ENCODE assay signal across 8 cellular contexts in the genomic region with DNA sequence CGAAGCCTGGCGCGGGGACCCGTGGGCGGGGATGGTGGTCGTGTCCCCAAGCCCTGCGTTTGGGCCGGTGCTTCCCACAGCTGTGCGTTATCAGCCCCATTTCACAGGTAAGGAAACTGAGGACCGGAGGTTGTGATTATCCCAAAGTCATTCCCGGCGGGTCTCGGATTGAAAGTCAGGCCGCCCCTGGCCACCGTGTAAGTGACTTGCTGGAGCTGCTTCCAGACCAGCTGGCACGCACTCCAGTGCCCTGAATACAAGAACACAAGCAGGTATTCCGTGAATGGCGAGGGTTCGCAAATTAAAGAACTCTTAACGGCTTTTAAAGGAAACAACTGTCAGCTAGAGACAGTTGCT. TPM values are rescaled to one million over a fixed set of nuclear protein-coding genes. Genes with fewer than 3 reads are reported as not detected.
DNase-seq lines count a peak whose midpoint lies in the region; ATAC-seq and TF ChIP-seq lines count a peak whose summit lies in the region.

No MANE protein-coding gene starts in this region.

- no peaks in the 10 kb centered on the region for H3K9me2 ChIP-seq in neural cell (ENCODE audit: insufficient read depth, low read length)

- H3K4me3 ChIP-seq in SJSA1 (peak overlapping the region; percentile 97), esophagus muscularis mucosa (peak overlapping the region; percentile 96 to 100 (median 99)), neural cell (ENCODE audit: low read length) (peak overlapping the region; percentile 96)

- H3K27ac ChIP-seq in SJSA1 (peak overlapping the region; percentile 91), esophagus muscularis mucosa (replicated peaks in 1 of 4) (peak overlapping the region; percentile 99 to 100 (median 100)), neural cell (ENCODE audit: low read length) (peak overlapping the region; percentile 90)

- 10% methylated on average over 4 of the region's 20 CpGs for WGBS in esophagus muscularis mucosa

- DNase-seq in SHP77 (lab: John Stamatoyannopoulos, UW), result peak; percentile 10 to 31
- no peak for DNase-seq in SHP77 treated with DMSO at 0.1 percent for 48 hours (lab: John Stamatoyannopoulos, UW)
- no peak for DNase-seq in SJSA1 (ENCODE audit: low read depth in 1 of 2, low spot score in 2 of 2)
- DNase-seq in esophagus muscularis mucosa (ENCODE audit: extremely low spot score), result no peak
- DNase-seq in SIG-M5 (lab: John Stamatoyannopoulos, UW), result no peak
- no peak for DNase-seq in stimulated activated CD4-positive, alpha-beta T cell treated with anti-CD3 and anti-CD28 coated beads, Interleukin-2, amount 100 ng/mL, for 24 hours

- H3K9me3 ChIP-seq in SJSA1 (replicated peaks) (no peaks in the 10 kb centered on the region), esophagus muscularis mucosa (no peaks in the 10 kb centered on the region), neural cell (ENCODE audit: low read length) (no peaks in the 10 kb centered on the region)

- H2AFZ ChIP-seq in neural cell (ENCODE audit: low read depth, low read length), result peak overlapping the region; percentile 91

- H3K4me1 ChIP-seq in SJSA1 (replicated peaks) (peaks cover 14% of the 10 kb centered on the region), esophagus muscularis mucosa (peaks cover 15 to 42% (median 31%) of the 10 kb centered on the region in 4 donors)

- TF ChIP-seq EP300 in esophagus muscularis mucosa (IDR thresholded peaks at IDR 0.05) (no peak), neural cell (conservative IDR thresholded peaks at IDR 0.05; ENCODE audit: poor library complexity, severe bottlenecking) (no peak)

- H3K36me3 ChIP-seq in SJSA1, result peaks cover 14% of the 10 kb centered on the region
- H3K36me3 ChIP-seq in esophagus muscularis mucosa, result peaks cover 0 to 7% (median 3%) of the 10 kb centered on the region in 4 donors
- H3K36me3 ChIP-seq in neural cell (ENCODE audit: insufficient read depth, low read length), result no peaks in the 10 kb centered on the region

- no peaks in the 10 kb centered on the region for H4K20me1 ChIP-seq in neural cell (ENCODE audit: insufficient read depth)

- TF ChIP-seq POLR2A in esophagus muscularis mucosa (IDR thresholded peaks at IDR 0.05; ENCODE audit: low read depth), result no peak

- no peak for TF ChIP-seq CTCF in esophagus muscularis mucosa (IDR thresholded peaks at IDR 0.05)
- TF ChIP-seq CTCF in neural cell (IDR thresholded peaks at IDR 0.05; ENCODE audit: poor library complexity, severe bottlenecking), result no peak

- intact Hi-C loops in esophagus muscularis mucosa (cut with DNase I), result loop anchor here (5.0 kb wide), 2 partner anchors 44 to 124 kb away; no protein-coding TSS in a partner anchor

- peak overlapping the region; percentile 23 for H3K4me2 ChIP-seq in neural cell (ENCODE audit: low read length)

- H3K9ac ChIP-seq in neural cell (ENCODE audit: low read length), result peak overlapping the region; percentile 92

- H3K79me2 ChIP-seq in neural cell (replicated peaks; ENCODE audit: insufficient read depth, low read length), result peaks cover 27% of the 10 kb centered on the region

- no peak for TF ChIP-seq RAD21 in neural cell (conservative IDR thresholded peaks at IDR 0.05)

- no peaks in the 10 kb centered on the region for H3F3A ChIP-seq in neural cell (ENCODE audit: insufficient read depth, low read length, poor library complexity, severe bottlenecking)

- peak; percentile 7 for ATAC-seq in HG02798 (IDR thresholded peaks at IDR 0.05; ENCODE audit: poor library complexity, unreplicated experiment)

- H3K27me3 ChIP-seq in SJSA1 (replicated peaks) (no peaks in the 10 kb centered on the region), esophagus muscularis mucosa (no peaks in the 10 kb centered on the region), neural cell (ENCODE audit: insufficient read depth, low read depth, low read length) (no peaks in the 10 kb centered on the region)

TF ChIP-seq in neural cell, 6 proteins besides CTCF, POLR2A, EP300 and RAD21:
- TF ChIP-seq, protein P1, sequence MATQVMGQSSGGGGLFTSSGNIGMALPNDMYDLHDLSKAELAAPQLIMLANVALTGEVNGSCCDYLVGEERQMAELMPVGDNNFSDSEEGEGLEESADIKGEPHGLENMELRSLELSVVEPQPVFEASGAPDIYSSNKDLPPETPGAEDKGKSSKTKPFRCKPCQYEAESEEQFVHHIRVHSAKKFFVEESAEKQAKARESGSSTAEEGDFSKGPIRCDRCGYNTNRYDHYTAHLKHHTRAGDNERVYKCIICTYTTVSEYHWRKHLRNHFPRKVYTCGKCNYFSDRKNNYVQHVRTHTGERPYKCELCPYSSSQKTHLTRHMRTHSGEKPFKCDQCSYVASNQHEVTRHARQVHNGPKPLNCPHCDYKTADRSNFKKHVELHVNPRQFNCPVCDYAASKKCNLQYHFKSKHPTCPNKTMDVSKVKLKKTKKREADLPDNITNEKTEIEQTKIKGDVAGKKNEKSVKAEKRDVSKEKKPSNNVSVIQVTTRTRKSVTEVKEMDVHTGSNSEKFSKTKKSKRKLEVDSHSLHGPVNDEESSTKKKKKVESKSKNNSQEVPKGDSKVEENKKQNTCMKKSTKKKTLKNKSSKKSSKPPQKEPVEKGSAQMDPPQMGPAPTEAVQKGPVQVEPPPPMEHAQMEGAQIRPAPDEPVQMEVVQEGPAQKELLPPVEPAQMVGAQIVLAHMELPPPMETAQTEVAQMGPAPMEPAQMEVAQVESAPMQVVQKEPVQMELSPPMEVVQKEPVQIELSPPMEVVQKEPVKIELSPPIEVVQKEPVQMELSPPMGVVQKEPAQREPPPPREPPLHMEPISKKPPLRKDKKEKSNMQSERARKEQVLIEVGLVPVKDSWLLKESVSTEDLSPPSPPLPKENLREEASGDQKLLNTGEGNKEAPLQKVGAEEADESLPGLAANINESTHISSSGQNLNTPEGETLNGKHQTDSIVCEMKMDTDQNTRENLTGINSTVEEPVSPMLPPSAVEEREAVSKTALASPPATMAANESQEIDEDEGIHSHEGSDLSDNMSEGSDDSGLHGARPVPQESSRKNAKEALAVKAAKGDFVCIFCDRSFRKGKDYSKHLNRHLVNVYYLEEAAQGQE (IDR thresholded peaks at IDR 0.05; ENCODE audit: borderline replicate concordance), result no peak
- no peak for TF ChIP-seq POLR2AphosphoS5 (IDR thresholded peaks at IDR 0.05)
- TF ChIP-seq SMC3 (conservative IDR thresholded peaks at IDR 0.05; ENCODE audit: poor library complexity), result no peak
- no peak for TF ChIP-seq MXI1 (conservative IDR thresholded peaks at IDR 0.05; ENCODE audit: poor library complexity, severe bottlenecking)
- no peak for TF ChIP-seq TAF1 (IDR thresholded peaks at IDR 0.05; ENCODE audit: low read depth)
- no peak for TF ChIP-seq EZH2 (IDR thresholded peaks at IDR 0.05; ENCODE audit: borderline replicate concordance, insufficient read depth, low read length, poor library complexity, severe bottlenecking)
TF ChIP-seq in neural cell: peak in this region for 0.

RNA-seq across cellular contexts. Expression of gene ATE1, which starts 0.7 kb away (rescaled TPM):
- 18.8 and 24.7 TPM in 2 replicates for total RNA-seq in SJSA1 (2014; rRNA removed; shearing (Covaris generic))
- total RNA-seq in esophagus muscularis mucosa, result 10 to 100 TPM; 27.8 to 29.5 (median 28.4) TPM
- 17.5 and 23.7 TPM in 2 replicates for polyA plus RNA-seq in neural cell
- polyA minus RNA-seq in neural cell, result 64.0 and 66.3 TPM in 2 replicates

RNA-seq across cellular contexts. Expression of gene NSMCE4A, which starts 46.5 kb away (rescaled TPM):
- total RNA-seq in SJSA1 (2014; rRNA removed; shearing (Covaris generic)), result 48.8 and 59.1 TPM in 2 replicates
- total RNA-seq in esophagus muscularis mucosa, result 10 to 100 TPM; 63.9 to 96.8 (median 82.0) TPM
- 133 and 138 TPM in 2 replicates for polyA plus RNA-seq in neural cell
- polyA minus RNA-seq in neural cell, result 31.4 and 35.5 TPM in 2 replicates

Comparison
In these comparisons a context has a peak if more than half of its experiments do, and no peak if none do; other contexts are left out.
1. DNase-seq: peak in SHP77 (2 of 2); none in SHP77 treated with DMSO at 0.1 percent for 48 hours (single experiment), SJSA1 (0 of 2), esophagus muscularis mucosa (single experiment), SIG-M5 (single experiment) and stimulated activated CD4-positive, alpha-beta T cell treated with anti-CD3 and anti-CD28 coated beads, Interleukin-2, amount 100 ng/mL, for 24 hours (0 of 2).
2. Peak in every context shown above with its lines, with median percentiles within 50 percentile points of each other: H3K27ac ChIP-seq and H3K4me3 ChIP-seq.